In genomic region chr11:14894657-14895598, GRCh38 we compare ENCODE assay signal across 9 cellular contexts. TPM values are rescaled to one million over a fixed set of nuclear protein-coding genes. Genes with fewer than 3 reads are reported as not detected.
DNase-seq lines count a peak whose midpoint lies in the region; ATAC-seq and TF ChIP-seq lines count a peak whose summit lies in the region.
"Had no signal": no experiment of that assay in that cellular context is flagged by ENCODE, and none has a peak within 500 bp of the region (broad histone marks: within the 10 kb centered on the region; RNA-seq: fewer than 3 reads in every experiment).

No MANE protein-coding gene starts in this region.

- H3K9me3 ChIP-seq in BLaER1 (no peaks in the 10 kb centered on the region), Karpas-422 (ENCODE audit: low read length) (no peaks in the 10 kb centered on the region), gastroesophageal sphincter (no peaks in the 10 kb centered on the region), mammary epithelial cell (replicated peaks; ENCODE audit: insufficient read depth, low read length) (no peaks in the 10 kb centered on the region)
- H3K9me3 ChIP-seq: Peyer's patch had no signal

- TF ChIP-seq CTCF in gastroesophageal sphincter (IDR thresholded peaks at IDR 0.05) (no peak), mammary epithelial cell (conservative IDR thresholded peaks at IDR 0.05 in 1 of 2, IDR thresholded peaks at IDR 0.05 in 1 of 2; ENCODE audit: extremely low read depth in 1 of 2, insufficient read depth in 1 of 2, low read depth in 1 of 2, low read length in 2 of 2) (no peak)

- DNase-seq in Karpas-422 = peak; percentile 72
- DNase-seq in activated naive CD8-positive, alpha-beta T cell treated with anti-CD3 and anti-CD28 coated beads, Interleukin-2, amount 10 ng/mL, durations not matched to agents 7 days and 5 days = peak; percentile 39
- DNase-seq in left colon = peak; percentile 14 to 41
- no peak for DNase-seq in mammary epithelial cell
- no peak for DNase-seq in COR-L47 (lab: John Stamatoyannopoulos, UW)

- BruUV-seq in mammary epithelial cell (replicated peaks; lab: Mats Ljungman, UMichigan) = no TSS peak

- H3K36me3 Mint-ChIP-seq in activated naive CD8-positive, alpha-beta T cell treated with anti-CD3 and anti-CD28 coated beads, Interleukin-2, amount 10 ng/mL, durations not matched to agents 7 days and 5 days = peaks cover 7% of the 10 kb centered on the region

- H3K27ac Mint-ChIP-seq in activated naive CD8-positive, alpha-beta T cell treated with anti-CD3 and anti-CD28 coated beads, Interleukin-2, amount 10 ng/mL, durations not matched to agents 7 days and 5 days = peak overlapping the region; percentile 75

- H2AFZ ChIP-seq in Karpas-422 (ENCODE audit: low read length) (0 out of 2 replicates have a peak overlapping the region, but pooled peaks have one; percentile 2), mammary epithelial cell (ENCODE audit: low read depth, low read length) (no peak overlapping the region)

- dilution Hi-C loops in mammary epithelial cell (cut with HindIII; ENCODE audit: low sequenced_read_pairs) = no loop called here

- no peak overlapping the region for H3K27ac ChIP-seq in BLaER1
- no peak overlapping the region for H3K27ac ChIP-seq in Karpas-422 (ENCODE audit: low read length)
- no peak overlapping the region for H3K27ac ChIP-seq in gastroesophageal sphincter
- no peak overlapping the region for H3K27ac ChIP-seq in mammary epithelial cell (ENCODE audit: insufficient read depth, low read depth, low read length)
- H3K27ac ChIP-seq: Peyer's patch had no signal

- POLR2A ChIA-PET in activated naive CD8-positive, alpha-beta T cell treated with anti-CD3 and anti-CD28 coated beads, Interleukin-2, amount 10 ng/mL, durations not matched to agents 7 days and 5 days (lab: Charles Lee) = interaction anchor here (4.5 kb wide), 1 partner anchor 12 kb away, joined by 37 read pairs; no protein-coding TSS in a partner anchor

- H3K9me3 Mint-ChIP-seq in activated naive CD8-positive, alpha-beta T cell treated with anti-CD3 and anti-CD28 coated beads, Interleukin-2, amount 10 ng/mL, durations not matched to agents 7 days and 5 days = peaks cover 1% of the 10 kb centered on the region

- H3K9me2 ChIP-seq in Karpas-422 (replicated peaks; ENCODE audit: insufficient read depth, low read length) = no peaks in the 10 kb centered on the region

- H3K27me3 ChIP-seq in BLaER1 (no peaks in the 10 kb centered on the region), Karpas-422 (ENCODE audit: low read length) (no peaks in the 10 kb centered on the region), gastroesophageal sphincter (no peaks in the 10 kb centered on the region), mammary epithelial cell (ENCODE audit: insufficient read depth, low read length) (no peaks in the 10 kb centered on the region)
- H3K27me3 ChIP-seq: Peyer's patch had no signal

- no peak for ATAC-seq in activated naive CD8-positive, alpha-beta T cell treated with anti-CD3 and anti-CD28 coated beads, Interleukin-2, amount 10 ng/mL, durations not matched to agents 7 days and 5 days (ENCODE audit: low read depth)
- ATAC-seq in left colon (no peak), gastroesophageal sphincter (no peak), HG03354 (IDR thresholded peaks at IDR 0.05; ENCODE audit: poor library complexity, severe bottlenecking, unreplicated experiment) (no peak)

- CTCF ChIA-PET in mammary epithelial cell (lab: Charles Lee; ENCODE audit: low non-redundant PET) = interaction anchor here (0.7 kb wide), 1 partner anchor 147 kb away, joined by 4 read pairs; no protein-coding TSS in a partner anchor

- TF ChIP-seq EP300 in gastroesophageal sphincter (IDR thresholded peaks at IDR 0.05) = no peak

- no peaks in the 10 kb centered on the region for H3K27me3 Mint-ChIP-seq in activated naive CD8-positive, alpha-beta T cell treated with anti-CD3 and anti-CD28 coated beads, Interleukin-2, amount 10 ng/mL, durations not matched to agents 7 days and 5 days

- TF ChIP-seq POLR2A in gastroesophageal sphincter (IDR thresholded peaks at IDR 0.05) = no peak

- peaks cover 34% of the 10 kb centered on the region for H3K4me1 Mint-ChIP-seq in activated naive CD8-positive, alpha-beta T cell treated with anti-CD3 and anti-CD28 coated beads, Interleukin-2, amount 10 ng/mL, durations not matched to agents 7 days and 5 days

- H3K79me2 ChIP-seq in Karpas-422 (ENCODE audit: low read length) (no peaks in the 10 kb centered on the region), mammary epithelial cell (ENCODE audit: insufficient read depth, low read length) (peaks cover 8% of the 10 kb centered on the region)

- H4K20me1 ChIP-seq in BLaER1 = no peaks in the 10 kb centered on the region
- H4K20me1 ChIP-seq in Karpas-422 (ENCODE audit: insufficient read depth, low read depth, low read length) = no peaks in the 10 kb centered on the region
- no peaks in the 10 kb centered on the region for H4K20me1 ChIP-seq in mammary epithelial cell (ENCODE audit: insufficient read depth, low read length)

- H3K9ac ChIP-seq in BLaER1 (no peak overlapping the region), Karpas-422 (ENCODE audit: low read length) (peak overlapping the region; percentile 56; the same call in 1 of the 2 replicates), mammary epithelial cell (ENCODE audit: insufficient read depth, low read length) (no peak overlapping the region)

- H3K36me3 ChIP-seq in BLaER1 (no peaks in the 10 kb centered on the region), Karpas-422 (ENCODE audit: insufficient read depth, low read length) (no peaks in the 10 kb centered on the region), gastroesophageal sphincter (no peaks in the 10 kb centered on the region), mammary epithelial cell (ENCODE audit: insufficient read depth, low read length) (no peaks in the 10 kb centered on the region)
- H3K36me3 ChIP-seq: Peyer's patch had no signal

- peaks cover 18% of the 10 kb centered on the region for H3K4me1 ChIP-seq in BLaER1
- H3K4me1 ChIP-seq in Karpas-422 (ENCODE audit: low read length) = peaks cover 37% of the 10 kb centered on the region
- peaks cover 0 to 18% (median 0%) of the 10 kb centered on the region in 3 donors for H3K4me1 ChIP-seq in gastroesophageal sphincter
- no peaks in the 10 kb centered on the region for H3K4me1 ChIP-seq in mammary epithelial cell (ENCODE audit: insufficient read depth, low read length)

- WGBS in gastroesophageal sphincter (ENCODE audit: low coverage in 1 of 2), 2 donors = 64 to 66% methylated on average over 4 of the region's 5 CpGs
- WGBS in mammary epithelial cell (ENCODE audit: low coverage, missing lambda C conversion rate) = 75% methylated on average over 5 of the region's 5 CpGs

- H3K4me3 Mint-ChIP-seq in activated naive CD8-positive, alpha-beta T cell treated with anti-CD3 and anti-CD28 coated beads, Interleukin-2, amount 10 ng/mL, durations not matched to agents 7 days and 5 days = peak overlapping the region; percentile 23

- H3K4me3 ChIP-seq in BLaER1 (no peak overlapping the region), Karpas-422 (ENCODE audit: low read length) (no peak overlapping the region), gastroesophageal sphincter (no peak overlapping the region), mammary epithelial cell (replicated peaks in 1 of 3; ENCODE audit: insufficient read depth in 1 of 3, low read depth in 2 of 3, low read length in 3 of 3) (no peak overlapping the region)
- H3K4me3 ChIP-seq: Peyer's patch had no signal

- H3K4me2 ChIP-seq in BLaER1 (peak overlapping the region; percentile 32), Karpas-422 (ENCODE audit: low read depth, low read length, poor library complexity, severe bottlenecking) (peak overlapping the region; percentile 24), mammary epithelial cell (ENCODE audit: insufficient read depth, low read depth, low read length) (no peak overlapping the region)

- intact Hi-C loops in left colon (cut with DNase I, micrococcal nuclease) (no loop called here), mammary epithelial cell (cut with micrococcal nuclease) (loop anchor here (5.0 kb wide), 1 partner anchor 253 kb away; the partner anchor contains the start of gene PDE3B)

- in situ Hi-C loops in mammary epithelial cell (cut with MboI; ENCODE audit: low sequenced_read_pairs in 2 of 2) = loop anchor here in 1 of 2 donors (25.0 kb wide), 1 partner anchor 383 kb away; the partner anchor contains the start of gene PSMA1

RNA-seq across cellular contexts. Expression of gene CYP2R1, which starts 2.9 kb away (rescaled TPM):
- total RNA-seq in Karpas-422 (2014; rRNA removed; shearing (Covaris generic); ENCODE audit: low replicate concordance) = 19.6 and 36.9 TPM in 2 replicates
- 10 to 100 TPM; 16.3 to 18.0 TPM for total RNA-seq in activated naive CD8-positive, alpha-beta T cell treated with anti-CD3 and anti-CD28 coated beads, Interleukin-2, amount 10 ng/mL, durations not matched to agents 7 days and 5 days
- total RNA-seq in left colon (10 to 100 TPM; 19.1 to 21.8 TPM), gastroesophageal sphincter (10 to 100 TPM; 13.5 to 22.7 (median 14.9) TPM), mammary epithelial cell (10 to 100 TPM; 15.3 to 15.4 TPM)
- 8.8 TPM for polyA plus RNA-seq in mammary epithelial cell
- 8.9 TPM for polyA minus RNA-seq in mammary epithelial cell

Comparison
In these comparisons a context has a peak if more than half of its experiments do, and no peak if none do; other contexts are left out.
1. DNase-seq: peak in Karpas-422 (single experiment), activated naive CD8-positive, alpha-beta T cell treated with anti-CD3 and anti-CD28 coated beads, Interleukin-2, amount 10 ng/mL, durations not matched to agents 7 days and 5 days (single experiment) and left colon (2 of 2); none in mammary epithelial cell (single experiment) and COR-L47 (single experiment).